Comparison of ENCODE assay signal across 8 cellular contexts in genomic region chr15:85583404-85584390, GRCh38.
DNase-seq lines count a peak whose midpoint lies in the region; ATAC-seq and TF ChIP-seq lines count a peak whose summit lies in the region.

No MANE protein-coding gene starts in this region.

- H3K4me3 ChIP-seq in mammary epithelial cell (replicated peaks in 1 of 3; ENCODE audit: insufficient read depth in 1 of 3, low read depth in 2 of 3, low read length in 3 of 3) (no peak overlapping the region), muscle layer of colon (ENCODE audit: low read depth in 1 of 2, low read length in 2 of 2) (peak overlapping the region in 1 of 2 donors; percentile 32), vagina (peak overlapping the region; percentile 30 to 39)

- intact Hi-C loops in mammary epithelial cell (cut with micrococcal nuclease): no loop called here
- intact Hi-C loops in vagina (cut with DNase I): no loop called here
- intact Hi-C loops in posterior cingulate gyrus (cut with DNase I): no loop called here

- in situ Hi-C loops in mammary epithelial cell (cut with MboI; ENCODE audit: low sequenced_read_pairs in 2 of 2): no loop called here

- no peak overlapping the region for H2AFZ ChIP-seq in mammary epithelial cell (ENCODE audit: low read depth, low read length)

- H3K36me3 ChIP-seq in mammary epithelial cell (ENCODE audit: insufficient read depth, low read length) (peaks cover 24% of the 10 kb centered on the region), muscle layer of colon (ENCODE audit: insufficient read depth, low read length) (peaks cover 17% of the 10 kb centered on the region), vagina (peaks cover 0 to 21% of the 10 kb centered on the region in 2 donors)

- H3K27me3 ChIP-seq in mammary epithelial cell (ENCODE audit: insufficient read depth, low read length): no peaks in the 10 kb centered on the region
- H3K27me3 ChIP-seq in muscle layer of colon (ENCODE audit: control insufficient read depth in 1 of 2, insufficient read depth in 2 of 2, low read length in 2 of 2): no peaks in the 10 kb centered on the region
- H3K27me3 ChIP-seq in vagina: no peaks in the 10 kb centered on the region

- TF ChIP-seq POLR2A in vagina (IDR thresholded peaks at IDR 0.05): no peak

- no peak overlapping the region for H3K4me2 ChIP-seq in mammary epithelial cell (ENCODE audit: insufficient read depth, low read depth, low read length)

- TF ChIP-seq CTCF in mammary epithelial cell (conservative IDR thresholded peaks at IDR 0.05 in 1 of 2, IDR thresholded peaks at IDR 0.05 in 1 of 2; ENCODE audit: extremely low read depth in 1 of 2, insufficient read depth in 1 of 2, low read depth in 1 of 2, low read length in 2 of 2): no peak
- no peak for TF ChIP-seq CTCF in vagina (IDR thresholded peaks at IDR 0.05)

- H4K20me1 ChIP-seq in mammary epithelial cell (ENCODE audit: insufficient read depth, low read length): no peaks in the 10 kb centered on the region

- H3K79me2 ChIP-seq in mammary epithelial cell (ENCODE audit: insufficient read depth, low read length): peaks cover 62% of the 10 kb centered on the region

- 94% methylated on average over 8 of the region's 8 CpGs for WGBS in mammary epithelial cell (ENCODE audit: low coverage, missing lambda C conversion rate)

- no peaks in the 10 kb centered on the region for H3K9me3 ChIP-seq in mammary epithelial cell (replicated peaks; ENCODE audit: insufficient read depth, low read length)
- no peaks in the 10 kb centered on the region for H3K9me3 ChIP-seq in muscle layer of colon (ENCODE audit: low read length)
- H3K9me3 ChIP-seq in vagina: no peaks in the 10 kb centered on the region

- dilution Hi-C loops in mammary epithelial cell (cut with HindIII; ENCODE audit: low sequenced_read_pairs): no loop called here

- peak; percentile 16 to 65 (median 47) for DNase-seq in NCI-H1417 (lab: John Stamatoyannopoulos, UW)
- no peak for DNase-seq in NCI-H1417 treated with DMSO at 0.1 percent for 48 hours (lab: John Stamatoyannopoulos, UW)
- peak; percentile 5 for DNase-seq in NCI-H774 (lab: John Stamatoyannopoulos, UW)
- peak; percentile 50 for DNase-seq in mammary epithelial cell
- DNase-seq in vagina (ENCODE audit: extremely low spot score in 2 of 2): no peak
- DNase-seq in posterior cingulate gyrus: no peak

- H3K27ac ChIP-seq in mammary epithelial cell (ENCODE audit: insufficient read depth, low read depth, low read length) (no peak overlapping the region), muscle layer of colon (ENCODE audit: low read depth, low read length) (peak overlapping the region; percentile 8), vagina (peak overlapping the region; percentile 87)

- no TSS peak for BruUV-seq in mammary epithelial cell (replicated peaks; lab: Mats Ljungman, UMichigan)

- ATAC-seq in HG02610 (IDR thresholded peaks at IDR 0.05; ENCODE audit: unreplicated experiment): peak; percentile 48

- no peak overlapping the region for H3K9ac ChIP-seq in mammary epithelial cell (ENCODE audit: insufficient read depth, low read length)
- peak overlapping the region; percentile 36 for H3K9ac ChIP-seq in muscle layer of colon (ENCODE audit: low read length)

- CTCF ChIA-PET in mammary epithelial cell (lab: Charles Lee; ENCODE audit: low non-redundant PET): no interaction called here

- H3K4me1 ChIP-seq in mammary epithelial cell (ENCODE audit: insufficient read depth, low read length): peaks cover 21% of the 10 kb centered on the region
- peaks cover 37% of the 10 kb centered on the region for H3K4me1 ChIP-seq in muscle layer of colon (ENCODE audit: insufficient read depth, low read length)
- peaks cover 88% of the 10 kb centered on the region for H3K4me1 ChIP-seq in vagina

Comparison
In these comparisons a context has a peak if more than half of its experiments do, and no peak if none do; other contexts are left out.
1. DNase-seq: peak in NCI-H1417 (3 of 3), NCI-H774 (single experiment) and mammary epithelial cell (single experiment); none in NCI-H1417 treated with DMSO at 0.1 percent for 48 hours (single experiment), vagina (0 of 2) and posterior cingulate gyrus (0 of 10).
2. H3K4me3 ChIP-seq: peak in vagina (2 of 2); none in mammary epithelial cell (0 of 3).